8 cellular contexts compared by ENCODE assay signal in the genomic region with DNA sequence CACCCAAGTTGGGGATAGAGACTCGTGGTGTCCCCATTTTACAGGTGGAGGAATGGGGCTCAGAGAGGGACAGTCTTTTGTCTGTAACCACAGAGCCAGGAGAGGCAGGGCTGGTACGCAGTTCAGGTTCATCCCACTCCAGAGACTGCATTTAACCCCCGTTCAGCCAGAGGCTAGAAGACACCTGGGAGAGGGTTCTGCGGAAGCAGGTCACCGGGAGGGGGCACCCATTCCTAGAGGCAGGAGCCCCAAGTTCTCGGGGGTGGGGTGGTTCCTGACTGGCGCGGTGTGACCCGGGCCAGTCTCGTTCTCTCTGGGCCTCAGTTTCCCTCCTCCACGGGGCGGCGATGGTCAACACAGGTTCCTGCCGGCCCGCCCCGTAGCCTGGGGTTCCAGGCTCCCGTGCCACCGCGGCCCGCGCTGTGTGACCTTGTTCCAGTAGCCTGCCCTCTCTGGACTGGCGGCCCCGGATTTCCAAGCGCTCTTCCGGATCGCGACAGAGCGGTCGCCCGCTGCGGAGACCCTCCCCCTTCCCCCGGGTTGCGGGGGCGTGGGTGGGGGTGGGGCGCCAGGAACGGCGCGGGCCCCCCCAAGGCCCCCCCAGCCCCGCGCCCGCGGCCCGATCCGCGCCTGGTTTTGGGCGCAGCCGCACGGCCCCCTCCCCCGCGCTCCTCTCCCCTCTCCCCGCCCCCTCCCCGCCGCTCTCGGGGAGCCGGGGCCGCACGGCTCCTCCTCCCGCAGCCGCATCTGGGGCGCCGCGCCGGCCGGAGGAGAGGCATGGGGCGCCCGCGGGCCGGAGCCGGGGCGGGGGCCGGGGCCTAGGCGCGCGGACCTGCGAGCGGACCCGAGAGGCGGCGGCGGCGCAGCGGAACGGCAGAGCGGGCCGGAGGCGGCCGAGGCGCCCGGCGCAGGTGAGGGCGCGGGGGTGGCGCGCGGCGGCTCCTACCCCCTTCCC. TPM values are rescaled to one million over a fixed set of nuclear protein-coding genes. Genes with fewer than 3 reads are reported as not detected.
A peak's percentile ranks its signal among the peaks of the same experiment; 100 is the strongest.
DNase-seq lines count a peak whose midpoint lies in the region; ATAC-seq and TF ChIP-seq lines count a peak whose summit lies in the region.

Gene DLGAP4 (plus strand): TSS at position 738 of the 955 bp plus-strand sequence. CDS start 125,379 bp downstream, outside the sequence.

- H3K4me1 ChIP-seq in body of pancreas (peaks cover 15% of the 10 kb centered on the region), thymus (ENCODE audit: control insufficient read depth, insufficient read depth, low read length) (peaks cover 3% of the 10 kb centered on the region)

- no peaks in the 10 kb centered on the region for H3K36me3 ChIP-seq in body of pancreas (replicated peaks in 1 of 2; ENCODE audit: insufficient read depth in 1 of 2, low read depth in 2 of 2)
- H3K36me3 ChIP-seq in thymus (ENCODE audit: control insufficient read depth, insufficient read depth) = no peaks in the 10 kb centered on the region

- DNase-seq in T-helper 2 cell = no peak
- DNase-seq in body of pancreas = peak in 1 of 4 donors; percentile 24
- peak; percentile 45 for DNase-seq in left kidney (ENCODE audit: low read depth, low spot score)
- no peak for DNase-seq in GM20000 (ENCODE audit: low spot score)
- no peak for DNase-seq in NCI-H2107 treated with DMSO at 0.1 percent for 48 hours (lab: John Stamatoyannopoulos, UW; ENCODE audit: unreplicated experiment)

- peaks cover 3 to 13% of the 10 kb centered on the region in 2 donors for H3K27me3 ChIP-seq in body of pancreas
- H3K27me3 ChIP-seq in thymus (ENCODE audit: control insufficient read depth, insufficient read depth) = peaks cover 61% of the 10 kb centered on the region

- no peak for TF ChIP-seq CTCF in body of pancreas (IDR thresholded peaks at IDR 0.05)
- TF ChIP-seq CTCF in GM20000 (IDR thresholded peaks at IDR 0.05; ENCODE audit: extremely low read depth, missing control alignments) = no peak

- peak; percentile 58 for ATAC-seq in body of pancreas
- ATAC-seq in HG02973 (IDR thresholded peaks at IDR 0.05; ENCODE audit: unreplicated experiment) = no peak

- H3K27ac ChIP-seq in body of pancreas (no peak within 1 kb of the TSS), thymus (ENCODE audit: low read depth) (no peak within 1 kb of the TSS)

- H3K9me3 ChIP-seq in body of pancreas = no peaks in the 10 kb centered on the region
- no peaks in the 10 kb centered on the region for H3K9me3 ChIP-seq in thymus (ENCODE audit: control insufficient read depth)

- H3K4me3 ChIP-seq in body of pancreas = no peak within 1 kb of the TSS
- peak within 1 kb of the TSS; percentile 42 for H3K4me3 ChIP-seq in thymus (ENCODE audit: low read length)

- 1 to 7% methylated on average over 5 to 55 of the region's 96 CpGs for WGBS in body of pancreas, 2 donors
- WGBS in thymus = 4% methylated on average over 89 of the region's 96 CpGs

- intact Hi-C loops in T-helper 2 cell treated with Interferon-gamma antibody and Interleukin-4, amounts not matched to agents 100 ng/mL and 5 ng/mL, for 36 hours (cut with micrococcal nuclease) = no loop called here
- intact Hi-C loops in body of pancreas (cut with DNase I) = no loop called here

- TF ChIP-seq POLR2A in body of pancreas (IDR thresholded peaks at IDR 0.05) = no peak

RNA-seq across cellular contexts. Expression of gene DLGAP4, which starts in this region (rescaled TPM):
- total RNA-seq in T-helper 2 cell treated with Interferon-gamma antibody and Interleukin-4, amounts not matched to agents 100 ng/mL and 5 ng/mL, for 36 hours = 24.0 and 30.9 TPM in 2 replicates
- 10 to 100 TPM; 23.1 to 60.0 TPM for total RNA-seq in body of pancreas
- 28.2 TPM for polyA plus RNA-seq in thymus
